9 cellular contexts compared by ENCODE assay signal in genomic region chr1:77976433-77977076, GRCh38. TPM values are rescaled to one million over a fixed set of nuclear protein-coding genes. Genes with fewer than 3 reads are reported as not detected.
DNase-seq lines count a peak whose midpoint lies in the region; TF ChIP-seq lines count a peak whose summit lies in the region.
"Had no signal": no experiment of that assay in that cellular context is flagged by ENCODE, and none has a peak within 500 bp of the region (broad histone marks: within the 10 kb centered on the region; RNA-seq: fewer than 3 reads in every experiment).

No MANE protein-coding gene starts in this region.

- no TSS peak for BruUV-seq in OCI-LY7 (replicated peaks; lab: Mats Ljungman, UMichigan)

- no peaks in the 10 kb centered on the region for H3K9me2 ChIP-seq in OCI-LY7 (ENCODE audit: insufficient read depth, low read length)

- H3K27me3 ChIP-seq in GM06990 (replicated peaks; ENCODE audit: control insufficient read depth, insufficient read depth, low read length) (no peaks in the 10 kb centered on the region), WERI-Rb-1 (ENCODE audit: insufficient read depth, low read depth, severe bottlenecking) (no peaks in the 10 kb centered on the region)

- peaks cover 95% of the 10 kb centered on the region for H3K79me2 ChIP-seq in OCI-LY7 (ENCODE audit: insufficient read depth, low read depth, low read length)

- peaks cover 49% of the 10 kb centered on the region for H4K20me1 ChIP-seq in OCI-LY7 (ENCODE audit: insufficient read depth, low read length)

- no peak overlapping the region for H2AFZ ChIP-seq in OCI-LY7 (ENCODE audit: low read length)

- POLR2A ChIA-PET in OCI-LY7 (lab: Charles Lee), result interaction anchor here (0.7 to 4.9 kb wide), 8 partner anchors 10 to 915 kb away, joined by 3 to 47 read pairs (median 4); partner anchors contain the start of gene DNAJB4

- H3K4me1 ChIP-seq in OCI-LY7 (ENCODE audit: insufficient read depth, low read length, poor library complexity, severe bottlenecking), result peaks cover 40% of the 10 kb centered on the region

- DNase-seq in GM06990 (ENCODE audit: extremely low read depth, insufficient read length), result no peak
- DNase-seq in OCI-LY7 (ENCODE audit: low spot score), result no peak
- no peak for DNase-seq in epithelial cell of proximal tubule (ENCODE audit: low read depth)
- DNase-seq in retinal pigment epithelial cell (ENCODE audit: low read depth), result no peak
- no peak for DNase-seq in WERI-Rb-1
- DNase-seq in HPDE6-E6E7 (ENCODE audit: extremely low spot score), result no peak
- DNase-seq in medulla oblongata (ENCODE audit: extremely low spot score), result no peak
- DNase-seq in NCI-H187 treated with DMSO at 0.1 percent for 48 hours (lab: John Stamatoyannopoulos, UW), result no peak
- DNase-seq: substantia nigra had no signal

- H3K4me2 ChIP-seq in OCI-LY7 (ENCODE audit: low read length), result peak overlapping the region; percentile 90

- H3K9me3 ChIP-seq in OCI-LY7 (ENCODE audit: low read length) (no peaks in the 10 kb centered on the region), WERI-Rb-1 (ENCODE audit: severe bottlenecking) (no peaks in the 10 kb centered on the region)

- H3K27ac ChIP-seq in OCI-LY7 (ENCODE audit: low read depth, low read length, poor library complexity, severe bottlenecking), result no peak overlapping the region
- no peak overlapping the region for H3K27ac ChIP-seq in WERI-Rb-1

- CTCF ChIA-PET in OCI-LY7 (lab: Charles Lee; ENCODE audit: unreplicated experiment), result interaction anchor here (1.6 kb wide), 1 partner anchor 11 kb away, joined by 5 read pairs; no protein-coding TSS in a partner anchor

- intact Hi-C loops in OCI-LY7 (cut with micrococcal nuclease; ENCODE audit: unreplicated experiment), result loop anchor here (2.0 kb wide), 1 partner anchor 26 kb away; no protein-coding TSS in a partner anchor

- TF ChIP-seq CTCF in GM06990 (IDR thresholded peaks at IDR 0.05; ENCODE audit: insufficient read depth, low read length, poor library complexity, severe bottlenecking), result no peak
- TF ChIP-seq CTCF in OCI-LY7 (conservative IDR thresholded peaks at IDR 0.05; ENCODE audit: low read length), result no peak
- no peak for TF ChIP-seq CTCF in epithelial cell of proximal tubule (conservative IDR thresholded peaks at IDR 0.05; ENCODE audit: low read depth, low read length)
- TF ChIP-seq CTCF in retinal pigment epithelial cell (conservative IDR thresholded peaks at IDR 0.05; ENCODE audit: low read depth, low read length), result no peak
- TF ChIP-seq CTCF in WERI-Rb-1 (IDR thresholded peaks at IDR 0.05; ENCODE audit: low read depth, low read length), result no peak

- H3K36me3 ChIP-seq in GM06990 (ENCODE audit: control insufficient read depth, insufficient read depth, low read length) (no peaks in the 10 kb centered on the region; the same call in 1 of the 2 replicates), OCI-LY7 (ENCODE audit: insufficient read depth, low read length) (peaks cover 73% of the 10 kb centered on the region), WERI-Rb-1 (peaks cover 57% of the 10 kb centered on the region)

- H3K4me3 ChIP-seq in GM06990 (replicated peaks; ENCODE audit: low read depth, low read length), result peak overlapping the region; percentile 97
- H3K4me3 ChIP-seq in OCI-LY7 (ENCODE audit: low read depth, low read length, poor library complexity, severe bottlenecking), result peak overlapping the region; percentile 87
- H3K4me3 ChIP-seq in epithelial cell of proximal tubule (ENCODE audit: low read depth, low read length), result peak overlapping the region; percentile 69
- peak overlapping the region; percentile 99 for H3K4me3 ChIP-seq in retinal pigment epithelial cell (ENCODE audit: low read length)
- no peak overlapping the region for H3K4me3 ChIP-seq in WERI-Rb-1 (ENCODE audit: low read depth, low read length)

RNA-seq across cellular contexts. Expression of gene FUBP1, which starts 2.3 kb away (rescaled TPM):
- 234 and 256 TPM in 2 replicates for total RNA-seq in OCI-LY7 (2014; rRNA removed; shearing (Covaris generic))
- total RNA-seq in OCI-LY7 (2022), result 301 and 325 TPM in 2 replicates
- total RNA-seq in epithelial cell of proximal tubule, result 81.2 and 133 TPM in 2 replicates

RNA-seq across cellular contexts. Expression of gene DNAJB4, which starts 28.2 kb away (rescaled TPM):
- total RNA-seq in OCI-LY7 (2014; rRNA removed; shearing (Covaris generic)), result 9.0 and 12.6 TPM in 2 replicates
- total RNA-seq in OCI-LY7 (2022) (14.9 and 15.8 TPM in 2 replicates), epithelial cell of proximal tubule (3.6 and 10.9 TPM in 2 replicates)
